ENCODE assay signal across 17 cellular contexts in the genomic region with DNA sequence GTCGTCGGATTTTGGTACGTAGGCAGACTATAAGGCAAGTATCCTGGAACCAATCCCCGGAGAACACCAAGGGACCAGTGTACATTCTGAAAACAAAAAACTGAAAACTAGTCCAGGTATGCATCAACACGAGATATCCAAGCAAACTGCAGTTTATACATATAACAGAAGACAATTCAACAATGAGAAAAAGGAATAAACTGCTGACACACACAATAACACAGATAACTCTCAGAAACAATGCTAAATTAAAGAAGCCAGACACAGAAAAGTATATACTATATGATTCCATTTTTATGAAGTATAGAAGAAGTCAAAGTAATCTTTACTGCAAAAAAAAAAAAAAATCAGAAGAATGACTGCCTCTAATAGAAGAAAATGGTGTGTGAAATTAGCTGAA. TPM values are rescaled to one million over a fixed set of nuclear protein-coding genes. Genes with fewer than 3 reads are reported as not detected.
DNase-seq lines count a peak whose midpoint lies in the region; ATAC-seq, FAIRE-seq and TF ChIP-seq lines count a peak whose summit lies in the region.
"Had no signal": no experiment of that assay in that cellular context is flagged by ENCODE, and none has a peak within 500 bp of the region (broad histone marks: within the 10 kb centered on the region; RNA-seq: fewer than 3 reads in every experiment).

No MANE protein-coding gene starts in this region.

- TF ChIP-seq EP300 in HepG2 (IDR thresholded peaks at IDR 0.05; ENCODE audit: low read depth in 2 of 2, low read length in 2 of 2) = no peak
- TF ChIP-seq EP300 in HepG2 (CRISPR knock-in tag; IDR thresholded peaks at IDR 0.05; ENCODE audit: borderline replicate concordance) = no peak

- H3K27ac ChIP-seq in HepG2 (ENCODE audit: extremely low read length, insufficient read depth, low read length) (no peak overlapping the region), right lobe of liver (no peak overlapping the region), right cardiac atrium (ENCODE audit: low read length) (no peak overlapping the region)
- H3K27ac ChIP-seq: 22Rv1, BLaER1 had no signal

- no peak overlapping the region for H3K27ac Mint-ChIP-seq in brain
- peak overlapping the region; percentile 29 for H3K27ac Mint-ChIP-seq in progenitor cell of endocrine pancreas
- H3K27ac Mint-ChIP-seq: CD8-positive, alpha-beta T cell; GM23338 had no signal

- in situ Hi-C loops in HepG2 (cut with HindIII; ENCODE audit: extremely low pct_ligation_motif_present, low pct_unique_long_range_greater_than_20kb) = loop anchor here (5.0 kb wide), 1 partner anchor 34 kb away; no protein-coding TSS in a partner anchor

- intact Hi-C loops in HepG2 (cut with micrococcal nuclease; ENCODE audit: unreplicated experiment) = no loop called here
- intact Hi-C loops in right lobe of liver (cut with DNase I) = no loop called here
- intact Hi-C loops in right cardiac atrium (cut with DNase I) = no loop called here

- H3K9ac ChIP-seq in HepG2 (ENCODE audit: insufficient read depth, low read depth, low read length) = 0 out of 2 replicates have a peak overlapping the region, but pooled peaks have one; percentile 13
- H3K9ac ChIP-seq: BLaER1 had no signal

- peaks cover 4 to 33% (median 24%) of the 10 kb centered on the region in 5 experiments for H3K9me3 Mint-ChIP-seq in brain
- peaks cover 4% of the 10 kb centered on the region for H3K9me3 Mint-ChIP-seq in progenitor cell of endocrine pancreas (ENCODE audit: low read depth)

- peaks cover 62% of the 10 kb centered on the region for H3K4me1 Mint-ChIP-seq in brain
- H3K4me1 Mint-ChIP-seq in progenitor cell of endocrine pancreas (ENCODE audit: low read depth) = peaks cover 30% of the 10 kb centered on the region

- H3K36me3 ChIP-seq in HepG2 (replicated peaks in 1 of 2; ENCODE audit: control insufficient read depth in 1 of 2, insufficient read depth in 2 of 2, low read length in 2 of 2) (no peaks in the 10 kb centered on the region; a peak in 1 of 5 replicates), right lobe of liver (no peaks in the 10 kb centered on the region)

- peaks cover 64% of the 10 kb centered on the region for H3K4me1 ChIP-seq in HepG2 (ENCODE audit: insufficient read depth, low read length)
- H3K4me1 ChIP-seq in right lobe of liver = peaks cover 0 to 46% (median 12%) of the 10 kb centered on the region in 4 donors
- peaks cover 1% of the 10 kb centered on the region for H3K4me1 ChIP-seq in right cardiac atrium (ENCODE audit: control insufficient read depth, insufficient read depth, low read length)

- H3K36me3 Mint-ChIP-seq in brain = peaks cover 43% of the 10 kb centered on the region
- H3K36me3 Mint-ChIP-seq in progenitor cell of endocrine pancreas (ENCODE audit: insufficient read depth) = peaks cover 5% of the 10 kb centered on the region

- peaks cover 10% of the 10 kb centered on the region for H3K27me3 Mint-ChIP-seq in brain
- no peaks in the 10 kb centered on the region for H3K27me3 Mint-ChIP-seq in progenitor cell of endocrine pancreas

- 68% methylated on average over 5 of the region's 5 CpGs for WGBS in HepG2 (ENCODE audit: low lambda C conversion rate)
- 90% methylated on average over 3 of the region's 5 CpGs for WGBS in right lobe of liver (ENCODE audit: insufficient coverage, low coverage, low lambda C conversion rate, missing lambda C conversion rate)
- 89% methylated on average over 5 of the region's 5 CpGs for WGBS in right cardiac atrium

- no peaks in the 10 kb centered on the region for H3K9me3 ChIP-seq in HepG2 (ENCODE audit: low read length)
- H3K9me3 ChIP-seq in right lobe of liver = no peaks in the 10 kb centered on the region
- no peaks in the 10 kb centered on the region for H3K9me3 ChIP-seq in right cardiac atrium (ENCODE audit: control insufficient read depth, low read length)

- peak overlapping the region in 2 of 3 experiments; percentile 86 to 96; a peak in 3 of 6 replicates for H3K4me3 ChIP-seq in HepG2 (replicated peaks in 1 of 3; ENCODE audit: insufficient read depth in 1 of 3, low read depth in 2 of 3, low read length in 3 of 3)
- H3K4me3 ChIP-seq in right lobe of liver = no peak overlapping the region
- H3K4me3 ChIP-seq in right cardiac atrium (ENCODE audit: low read length) = no peak overlapping the region
- H3K4me3 ChIP-seq: BLaER1, GM23338 had no signal

- DNase-seq in HepG2 (ENCODE audit: low spot score) (no peak), right lobe of liver (no peak), progenitor cell of endocrine pancreas (ENCODE audit: low spot score, unreplicated experiment) (no peak), right cardiac atrium (no peak), NCI-H1092 (lab: John Stamatoyannopoulos, UW) (no peak)
- DNase-seq: Calu3; CD8-positive, alpha-beta T cell; DMS79 treated with DMSO at 0.1 percent for 48 hours; HCEC 1CT had no signal

- H3K4me3 Mint-ChIP-seq in brain (peak overlapping the region in 3 of 5 experiments; percentile 2 to 50 (median 29)), progenitor cell of endocrine pancreas (ENCODE audit: low read depth) (no peak overlapping the region)
- H3K4me3 Mint-ChIP-seq: CD8-positive, alpha-beta T cell; GM23338 had no signal

- no peak for TF ChIP-seq RAD21 in HepG2 (CRISPR knock-in tag; IDR thresholded peaks at IDR 0.05)

- BruUV-seq in HepG2 (replicated peaks; lab: Mats Ljungman, UMichigan) = no TSS peak

- no peak overlapping the region for H2AFZ ChIP-seq in HepG2 (ENCODE audit: low read length)
- H2AFZ ChIP-seq: GM23338 had no signal

- H4K20me1 ChIP-seq in HepG2 (ENCODE audit: insufficient read depth, low read length) = peaks cover 100% of the 10 kb centered on the region

- no peak for FAIRE-seq in HepG2 (lab: Jason Lieb, UNC)
- FAIRE-seq: GM12891, GM19239, H54 had no signal

- no peaks in the 10 kb centered on the region; a peak in 1 of 5 replicates for H3K27me3 ChIP-seq in HepG2 (ENCODE audit: control insufficient read depth in 1 of 2, insufficient read depth in 2 of 2, low read length in 2 of 2)
- H3K27me3 ChIP-seq in right lobe of liver = no peaks in the 10 kb centered on the region
- H3K27me3 ChIP-seq in right cardiac atrium (ENCODE audit: control insufficient read depth, insufficient read depth) = no peaks in the 10 kb centered on the region
- H3K27me3 ChIP-seq: BLaER1 had no signal

- TF ChIP-seq CTCF in HepG2 (CRISPR knock-in tag; IDR thresholded peaks at IDR 0.05) (no peak), right lobe of liver (IDR thresholded peaks at IDR 0.05) (no peak), brain (conservative IDR thresholded peaks at IDR 0.05) (no peak), progenitor cell of endocrine pancreas (IDR thresholded peaks at IDR 0.05; ENCODE audit: unreplicated experiment) (no peak)

- CTCF ChIA-PET in HepG2 (lab: Yijun Ruan, JAX; ENCODE audit: low intra/inter-chr PET ratio, low total read pairs) = no interaction called here

- TF ChIP-seq POLR2A in HepG2 (IDR thresholded peaks at IDR 0.05; ENCODE audit: insufficient read depth in 1 of 2, low read depth in 2 of 2, low read length in 2 of 2) (no peak), right lobe of liver (IDR thresholded peaks at IDR 0.05) (no peak)

- peaks cover 100% of the 10 kb centered on the region for H3K79me2 ChIP-seq in HepG2 (ENCODE audit: insufficient read depth, low read length)

- POLR2A ChIA-PET in HepG2 (lab: Yijun Ruan, JAX) = interaction anchor here (1.7 to 8.4 kb wide), 3 partner anchors 18 to 49 kb away, joined by 4 to 465 read pairs (median 220); no protein-coding TSS in a partner anchor

- peak overlapping the region; percentile 86 for H3K4me2 ChIP-seq in HepG2 (ENCODE audit: low read depth, low read length)
- H3K4me2 ChIP-seq: BLaER1, GM23338 had no signal

- ATAC-seq in HepG2 (no peak), right lobe of liver (no peak), right cardiac atrium (no peak), GM21447 (IDR thresholded peaks at IDR 0.05; ENCODE audit: unreplicated experiment) (no peak)
- ATAC-seq: CD8-positive, alpha-beta T cell; GM23338 had no signal

TF ChIP-seq in HepG2, 621 proteins besides CTCF, POLR2A, EP300 and RAD21:
- TF ChIP-seq MAFF (IDR thresholded peaks at IDR 0.05; ENCODE audit: low read depth, low read length) (peak; percentile 89), MAFK (conservative IDR thresholded peaks at IDR 0.05 in 1 of 2, IDR thresholded peaks at IDR 0.05 in 1 of 2; ENCODE audit: low read length in 2 of 2) (peak; percentile 89 to 93), MED8 (CRISPR knock-in tag; IDR thresholded peaks at IDR 0.05; ENCODE audit: insufficient replicate concordance) (no peak), ZBTB20 (CRISPR knock-in tag; IDR thresholded peaks at IDR 0.05; ENCODE audit: borderline replicate concordance, low read depth) (no peak)

RNA-seq across cellular contexts. Expression of gene ROCK2, which starts 5.9 kb away (rescaled TPM):
- total RNA-seq in HepG2 (2016; rRNA removed; fragmentation: Illumina TruSeq; extraction: Trizol) (119 and 174 TPM in 2 replicates), right lobe of liver (10 to 100 TPM; 11.6 to 23.9 (median 19.8) TPM), progenitor cell of endocrine pancreas (41.9 and 43.8 TPM in 2 replicates), right cardiac atrium (10 to 100 TPM; 40.2 to 60.7 (median 40.9) TPM)
- total RNA-seq in HepG2 (2016; cell fraction: cytosol; rRNA removed; fragmentation: Illumina TruSeq; extraction: Trizol; ENCODE audit: low read depth) = 13.0 and 13.5 TPM in 2 replicates
- 112 and 164 TPM in 2 replicates for total RNA-seq in HepG2 (2016; cell fraction: insoluble cytoplasmic fraction; rRNA removed; fragmentation: Illumina TruSeq; extraction: Trizol)
- 35.2 and 39.5 TPM in 2 replicates for total RNA-seq in HepG2 (2016; cell fraction: membrane; rRNA removed; fragmentation: Illumina TruSeq; extraction: Trizol)
- 134 and 149 TPM in 2 replicates for total RNA-seq in HepG2 (2016; cell fraction: nucleus; rRNA removed; fragmentation: Illumina TruSeq; extraction: Trizol)
- polyA plus RNA-seq in HepG2 (2011; rRNA removed) (31.9 and 38.1 TPM in 2 replicates), brain (ENCODE audit: insufficient read depth, low read depth, low replicate concordance) (2.8 TPM), right cardiac atrium (10.0 TPM)
- polyA plus RNA-seq in HepG2 (2011; cell fraction: cytosol; rRNA removed) = 14.6 and 24.9 TPM in 2 replicates
- 19.3 and 29.4 TPM in 2 replicates for polyA plus RNA-seq in HepG2 (2011; cell fraction: nucleus; rRNA removed)
- polyA plus RNA-seq in HepG2 (2012) = 62.4 and 98.0 TPM in 2 replicates
- 1.6 and 1.8 TPM in 2 replicates for polyA plus RNA-seq in HepG2 (2016; cell fraction: cytosol; fragmentation: Illumina TruSeq; extraction: Trizol; ENCODE audit: low read depth)
- polyA plus RNA-seq in HepG2 (2016; cell fraction: insoluble cytoplasmic fraction; fragmentation: Illumina TruSeq; extraction: Trizol; ENCODE audit: low read depth) = 87.7 and 90.4 TPM in 2 replicates
- 6.9 and 8.4 TPM in 2 replicates for polyA plus RNA-seq in HepG2 (2016; cell fraction: membrane; fragmentation: Illumina TruSeq; extraction: Trizol; ENCODE audit: low read depth)
- 77.5 and 87.9 TPM in 2 replicates for polyA plus RNA-seq in HepG2 (2016; cell fraction: nucleus; fragmentation: Illumina TruSeq; extraction: Trizol; ENCODE audit: insufficient read depth, low read depth)
- 17.3 and 25.8 TPM in 2 replicates for polyA minus RNA-seq in HepG2 (2011; rRNA and poly(A)+ RNA removed; ENCODE audit: low replicate concordance)
- 82.6 and 95.3 TPM in 2 replicates for polyA minus RNA-seq in HepG2 (2011; cell fraction: cytosol; rRNA and poly(A)+ RNA removed)
- 275 and 284 TPM in 2 replicates for polyA minus RNA-seq in HepG2 (2011; cell fraction: nucleus; rRNA and poly(A)+ RNA removed)

Comparison
In these comparisons a context has a peak if more than half of its experiments do, and no peak if none do; other contexts are left out.
1. H3K4me3 ChIP-seq: peak in HepG2 (2 of 3); none in right lobe of liver (0 of 3) and right cardiac atrium (single experiment).